Comparison of ENCODE assay signal across 8 cellular contexts in the genomic region with DNA sequence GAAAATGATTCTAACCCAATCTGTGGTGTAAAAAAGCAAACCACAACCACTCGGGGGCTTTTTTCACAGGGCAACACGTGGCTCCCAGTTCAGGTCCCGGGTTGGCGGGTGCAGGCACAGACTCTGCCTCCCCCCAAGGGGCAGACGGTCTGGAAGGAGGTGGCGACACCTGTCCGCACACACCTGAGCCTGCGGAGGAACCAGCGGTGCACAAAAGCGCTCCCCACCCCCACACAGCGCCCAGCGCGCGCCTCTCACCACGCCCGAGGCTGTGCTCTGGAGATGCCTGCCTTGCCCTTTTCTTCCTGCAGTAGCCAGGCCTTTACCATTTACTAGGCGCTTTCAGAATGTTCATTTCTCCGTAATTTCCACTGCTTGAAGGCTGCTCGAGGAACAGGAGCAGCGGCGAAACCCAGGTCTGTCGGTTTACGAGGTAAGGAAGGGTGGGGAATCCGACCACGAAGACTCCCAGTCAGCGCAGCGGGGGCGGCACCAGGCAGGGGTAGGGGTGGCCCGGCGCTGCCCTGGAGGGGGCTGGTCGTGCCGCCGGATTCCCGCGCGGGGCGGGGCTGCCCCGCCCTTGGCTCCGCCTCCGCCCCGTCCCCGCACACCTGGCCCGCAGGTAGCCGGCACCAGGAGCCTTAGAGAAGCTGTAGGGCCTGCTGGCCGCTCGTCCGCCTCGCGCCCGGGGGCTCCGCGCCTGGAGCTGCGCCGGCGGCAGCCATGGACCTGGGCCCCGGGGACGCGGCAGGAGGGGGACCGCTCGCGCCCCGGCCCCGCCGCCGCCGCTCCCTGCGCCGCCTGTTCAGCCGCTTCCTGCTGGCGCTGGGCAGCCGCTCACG. TPM values are rescaled to one million over a fixed set of nuclear protein-coding genes. Genes with fewer than 3 reads are reported as not detected.
DNase-seq lines count a peak whose midpoint lies in the region; ATAC-seq and TF ChIP-seq lines count a peak whose summit lies in the region.

A gene with protein sequence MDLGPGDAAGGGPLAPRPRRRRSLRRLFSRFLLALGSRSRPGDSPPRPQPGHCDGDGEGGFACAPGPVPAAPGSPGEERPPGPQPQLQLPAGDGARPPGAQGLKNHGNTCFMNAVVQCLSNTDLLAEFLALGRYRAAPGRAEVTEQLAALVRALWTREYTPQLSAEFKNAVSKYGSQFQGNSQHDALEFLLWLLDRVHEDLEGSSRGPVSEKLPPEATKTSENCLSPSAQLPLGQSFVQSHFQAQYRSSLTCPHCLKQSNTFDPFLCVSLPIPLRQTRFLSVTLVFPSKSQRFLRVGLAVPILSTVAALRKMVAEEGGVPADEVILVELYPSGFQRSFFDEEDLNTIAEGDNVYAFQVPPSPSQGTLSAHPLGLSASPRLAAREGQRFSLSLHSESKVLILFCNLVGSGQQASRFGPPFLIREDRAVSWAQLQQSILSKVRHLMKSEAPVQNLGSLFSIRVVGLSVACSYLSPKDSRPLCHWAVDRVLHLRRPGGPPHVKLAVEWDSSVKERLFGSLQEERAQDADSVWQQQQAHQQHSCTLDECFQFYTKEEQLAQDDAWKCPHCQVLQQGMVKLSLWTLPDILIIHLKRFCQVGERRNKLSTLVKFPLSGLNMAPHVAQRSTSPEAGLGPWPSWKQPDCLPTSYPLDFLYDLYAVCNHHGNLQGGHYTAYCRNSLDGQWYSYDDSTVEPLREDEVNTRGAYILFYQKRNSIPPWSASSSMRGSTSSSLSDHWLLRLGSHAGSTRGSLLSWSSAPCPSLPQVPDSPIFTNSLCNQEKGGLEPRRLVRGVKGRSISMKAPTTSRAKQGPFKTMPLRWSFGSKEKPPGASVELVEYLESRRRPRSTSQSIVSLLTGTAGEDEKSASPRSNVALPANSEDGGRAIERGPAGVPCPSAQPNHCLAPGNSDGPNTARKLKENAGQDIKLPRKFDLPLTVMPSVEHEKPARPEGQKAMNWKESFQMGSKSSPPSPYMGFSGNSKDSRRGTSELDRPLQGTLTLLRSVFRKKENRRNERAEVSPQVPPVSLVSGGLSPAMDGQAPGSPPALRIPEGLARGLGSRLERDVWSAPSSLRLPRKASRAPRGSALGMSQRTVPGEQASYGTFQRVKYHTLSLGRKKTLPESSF (plus strand): TSS at position 608 of the 842 bp plus-strand sequence. CDS start 116 bp downstream, at position 724.

- no peak for ATAC-seq in GM21528 (IDR thresholded peaks at IDR 0.05; ENCODE audit: low FRiP score, unreplicated experiment)

- H2AFZ ChIP-seq in smooth muscle cell (ENCODE audit: low read depth) = peak within 1 kb of the TSS; percentile 89

- H3F3A ChIP-seq in smooth muscle cell (ENCODE audit: low read depth) = peaks cover 9% of the 10 kb centered on the region

- TF ChIP-seq CTCF in GM12864 (IDR thresholded peaks at IDR 0.05; ENCODE audit: low read depth, low read length, missing control alignments) (no peak), smooth muscle cell (IDR thresholded peaks at IDR 0.05; ENCODE audit: borderline replicate concordance, insufficient read depth, poor library complexity, severe bottlenecking) (no peak)

- WGBS in smooth muscle cell (ENCODE audit: low lambda C conversion rate) = 2% methylated on average over 50 of the region's 72 CpGs

- DNase-seq in A172 (ENCODE audit: low spot score) = peak; percentile 29
- no peak for DNase-seq in GM12864 (ENCODE audit: low read depth)
- DNase-seq in NCI-H526 (lab: John Stamatoyannopoulos, UW) = peak; percentile 66 to 75
- DNase-seq in amniotic epithelial cell (ENCODE audit: low read depth) = peak; percentile 11
- no peak for DNase-seq in smooth muscle cell (lab: John Stamatoyannopoulos, UW; ENCODE audit: unreplicated experiment)
- no peak for DNase-seq in stimulated activated naive CD4-positive, alpha-beta T cell (lab: John Stamatoyannopoulos, UW)

- H3K36me3 ChIP-seq in smooth muscle cell (ENCODE audit: low read depth) = no peaks in the 10 kb centered on the region

- peak within 1 kb of the TSS; percentile 43 for H3K9ac ChIP-seq in smooth muscle cell (ENCODE audit: low read depth)

- H3K9me3 ChIP-seq in iPS-18c (ENCODE audit: control insufficient read depth, insufficient read depth, low read length) (no peaks in the 10 kb centered on the region), smooth muscle cell (replicated peaks; ENCODE audit: low read depth) (no peaks in the 10 kb centered on the region)

- peaks cover 22% of the 10 kb centered on the region for H3K4me1 ChIP-seq in smooth muscle cell (ENCODE audit: low read depth)

- peak within 1 kb of the TSS; percentile 2 for H3K27ac ChIP-seq in smooth muscle cell (ENCODE audit: low read depth)

- peaks cover 7% of the 10 kb centered on the region for H3K79me2 ChIP-seq in smooth muscle cell (ENCODE audit: low read depth)

- H3K27me3 ChIP-seq in smooth muscle cell (ENCODE audit: low read depth) = no peaks in the 10 kb centered on the region

- H3K4me3 ChIP-seq in GM12864 (ENCODE audit: low read depth, low read length) (peak within 1 kb of the TSS; percentile 15), iPS-18c (ENCODE audit: insufficient read depth, low read depth, low read length) (peak within 1 kb of the TSS; percentile 91), smooth muscle cell (peak within 1 kb of the TSS; percentile 66)

- H4K20me1 ChIP-seq in smooth muscle cell (ENCODE audit: low read depth) = no peaks in the 10 kb centered on the region

- H3K4me2 ChIP-seq in smooth muscle cell = peak within 1 kb of the TSS; percentile 100

RNA-seq across cellular contexts. Expression of the gene that starts here (rescaled TPM):
- 3.1 and 3.7 TPM in 2 replicates for total RNA-seq in A172 (2014; rRNA removed; shearing (Covaris generic))
- 2.6 and 2.7 TPM in 2 replicates for total RNA-seq in smooth muscle cell
- 2.0 and 3.9 TPM in 2 replicates for polyA plus RNA-seq in smooth muscle cell

Comparison
In these comparisons a context has a peak if more than half of its experiments do, and no peak if none do; other contexts are left out.
1. DNase-seq: peak in A172 (single experiment), NCI-H526 (2 of 2) and amniotic epithelial cell (single experiment); none in GM12864 (single experiment), smooth muscle cell (single experiment) and stimulated activated naive CD4-positive, alpha-beta T cell (0 of 6).
2. H3K4me3 ChIP-seq: peak in every context shown above with its lines; median percentile 91 in iPS-18c; 66 in smooth muscle cell; 15 in GM12864.